In genomic region chr10:123331438-123331837, GRCh38 we compare ENCODE assay signal across 16 cellular contexts.
DNase-seq lines count a peak whose midpoint lies in the region; ATAC-seq and TF ChIP-seq lines count a peak whose summit lies in the region.
"Had no signal": no experiment of that assay in that cellular context is flagged by ENCODE, and none has a peak within 500 bp of the region (broad histone marks: within the 10 kb centered on the region; RNA-seq: fewer than 3 reads in every experiment).

No MANE protein-coding gene starts in this region.

- DNase-seq in LNCaP clone FGC (ENCODE audit: low read depth) (peak; percentile 21), NCI-H748 (lab: John Stamatoyannopoulos, UW; ENCODE audit: unreplicated experiment) (peak; percentile 88), dorsolateral prefrontal cortex (peak in 1 of 10 donors; percentile 11), pons (ENCODE audit: low spot score) (peak; percentile 91), DMS 273 (lab: John Stamatoyannopoulos, UW; ENCODE audit: unreplicated experiment) (no peak), sigmoid colon (no peak)
- DNase-seq: activated CD4-positive, alpha-beta T cell treated with anti-CD3 and anti-CD28 coated beads, Interleukin-2, amount 10 ng/mL, durations not matched to agents 7 days and 5 days; activated T-cell treated with anti-CD3 and anti-CD28 coated beads, Interleukin-2, amount 50 U/mL, for 4 hours; natural killer cell; NCI-H524 treated with DMSO at 0.1 percent for 48 hours; right cardiac atrium; stimulated activated CD4-positive, alpha-beta T cell treated with anti-CD3 and anti-CD28 coated beads, Interleukin-2, amount 100 ng/mL, for 48 hours; T-helper 9 cell; transverse colon had no signal

- ATAC-seq in GM21737 (IDR thresholded peaks at IDR 0.05; ENCODE audit: unreplicated experiment), result no peak
- ATAC-seq: activated T-cell treated with anti-CD3 and anti-CD28 coated beads, Interleukin-2, amount 50 U/mL, for 4 hours; natural killer cell; right cardiac atrium had no signal

- no peak for TF ChIP-seq POLR2A in sigmoid colon (IDR thresholded peaks at IDR 0.05)

- H3K27me3 ChIP-seq in dorsolateral prefrontal cortex (peaks cover 0 to under 1% (median 0%) of the 10 kb centered on the region in 45 donors), sigmoid colon (no peaks in the 10 kb centered on the region)
- H3K27me3 ChIP-seq: transverse colon had no signal

- intact Hi-C loops in dorsolateral prefrontal cortex (cut with DNase I), result loop anchor here in 1 of 2 donors (5.0 kb wide), 1 partner anchor 36 kb away; no protein-coding TSS in a partner anchor
- intact Hi-C loops in sigmoid colon (cut with DNase I), result no loop called here

- no peaks in the 10 kb centered on the region for H3K36me3 ChIP-seq in sigmoid colon
- H3K36me3 ChIP-seq: transverse colon had no signal

- no peak overlapping the region for H3K4me3 ChIP-seq in LNCaP clone FGC (ENCODE audit: low read depth, low read length)
- H3K4me3 ChIP-seq in dorsolateral prefrontal cortex, result peak overlapping the region in 7 of 59 donors; percentile 6 to 44 (median 17)
- no peak overlapping the region for H3K4me3 ChIP-seq in sigmoid colon
- H3K4me3 ChIP-seq: coronary artery, transverse colon had no signal

- 48 to 65% methylated on average over 4 of the region's 4 CpGs for WGBS in sigmoid colon, 2 donors

- H3K4me1 ChIP-seq in sigmoid colon, result no peaks in the 10 kb centered on the region
- H3K4me1 ChIP-seq: transverse colon had no signal

- no peaks in the 10 kb centered on the region for H3K9me3 ChIP-seq in sigmoid colon
- H3K9me3 ChIP-seq: transverse colon had no signal

- TF ChIP-seq EP300 in sigmoid colon (IDR thresholded peaks at IDR 0.05), result no peak

- peak overlapping the region in 56 of 59 donors; percentile 18 to 94 (median 76) for H3K27ac ChIP-seq in dorsolateral prefrontal cortex
- H3K27ac ChIP-seq in sigmoid colon, result no peak overlapping the region
- H3K27ac ChIP-seq: coronary artery, transverse colon had no signal

- TF ChIP-seq CTCF in LNCaP clone FGC (IDR thresholded peaks at IDR 0.05; ENCODE audit: control insufficient read depth, extremely low read depth, insufficient read depth) (no peak), dorsolateral prefrontal cortex (IDR thresholded peaks at IDR 0.05 in 54 of 56, conservative IDR thresholded peaks at IDR 0.05 in 2 of 56; ENCODE audit: low read depth in 1 of 56, partially characterized antibody in 56 of 56) (peak in 5 of 56 donors; percentile 15 to 27 (median 21)), sigmoid colon (IDR thresholded peaks at IDR 0.05) (no peak)

Comparison
In these comparisons a context has a peak if more than half of its experiments do, and no peak if none do; other contexts are left out.
1. DNase-seq: peak in LNCaP clone FGC (single experiment), NCI-H748 (single experiment) and pons (single experiment); none in DMS 273 (single experiment) and sigmoid colon (single experiment).
2. H3K27ac ChIP-seq: peak in dorsolateral prefrontal cortex (56 of 59); none in sigmoid colon (0 of 4).